In genomic region chr16:50227120-50227519, GRCh38 we compare ENCODE assay signal across 19 cellular contexts.
"Had no signal": no experiment of that assay in that cellular context is flagged by ENCODE, and none has a peak within 500 bp of the region (broad histone marks: within the 10 kb centered on the region; RNA-seq: fewer than 3 reads in every experiment).

No MANE protein-coding gene starts in this region.

- H3K27ac ChIP-seq: epithelial cell of prostate, gastroesophageal sphincter, neural progenitor cell, tibial artery, WERI-Rb-1 had no signal

- DNase-seq: activated CD4-positive, CD25-positive, alpha-beta regulatory T cell treated with anti-CD3 and anti-CD28 coated beads, Interleukin-2, amount 50 U/mL, for 72 hours; activated naive CD4-positive, alpha-beta T cell; activated naive CD8-positive, alpha-beta T cell treated with anti-CD3 and anti-CD28 coated beads, Interleukin-2, amount 10 ng/mL, durations not matched to agents 7 days and 5 days; amygdala; head of caudate nucleus; naive thymus-derived CD4-positive, alpha-beta T cell; stimulated activated CD4-positive, alpha-beta T cell treated with anti-CD3 and anti-CD28 coated beads, Interleukin-2, amount 100 ng/mL, for 48 hours; stimulated activated CD8-positive, alpha-beta memory T cell treated with anti-CD3 and anti-CD28 coated beads, Interleukin-4, amount 100 ng/mL, for 48 hours; stimulated activated naive CD4-positive, alpha-beta T cell; T-cell; tibial artery; WERI-Rb-1 had no signal

- H3K27ac Mint-ChIP-seq: activated T-helper 2 cell treated with anti-CD3 and anti-CD28 coated beads, Interferon-gamma antibody, Interleukin-2, Interleukin-4, amounts not matched to agents 10 μg/mL and 5 μg/mL and 100 μg/mL, durations not matched to agents 14 hours and 24 hours and 36 hours; neural progenitor cell; T-cell; T-helper 2 cell treated with Interferon-gamma antibody and Interleukin-4, amounts not matched to agents 5 μg/mL and 100 μg/mL, for 36 hours had no signal

- H3K9me3 ChIP-seq: gastroesophageal sphincter, tibial artery had no signal

- H3K27me3 ChIP-seq: gastroesophageal sphincter, neural progenitor cell, tibial artery had no signal

- H2AFZ ChIP-seq: neural progenitor cell had no signal

- H3K4me3 ChIP-seq: gastroesophageal sphincter, lung, neural progenitor cell, tibial artery had no signal

- H3K4me3 Mint-ChIP-seq: activated naive CD8-positive, alpha-beta T cell treated with anti-CD3 and anti-CD28 coated beads, Interleukin-2, amount 10 ng/mL, durations not matched to agents 7 days and 5 days; naive thymus-derived CD4-positive, alpha-beta T cell; neural progenitor cell; T-cell; T-helper 2 cell treated with Interferon-gamma antibody and Interleukin-4, amounts not matched to agents 5 μg/mL and 100 μg/mL, for 36 hours had no signal

- H3K4me1 ChIP-seq: gastroesophageal sphincter, neural progenitor cell, tibial artery had no signal

- H3K9me3 Mint-ChIP-seq: activated naive CD8-positive, alpha-beta T cell treated with anti-CD3 and anti-CD28 coated beads, Interleukin-2, amount 10 ng/mL, durations not matched to agents 7 days and 5 days; activated T-helper 2 cell treated with anti-CD3 and anti-CD28 coated beads, Interferon-gamma antibody, Interleukin-2, Interleukin-4, amounts not matched to agents 10 μg/mL and 5 μg/mL and 100 μg/mL, durations not matched to agents 14 hours and 24 hours and 36 hours; naive thymus-derived CD4-positive, alpha-beta T cell; neural progenitor cell; T-cell; T-helper 2 cell treated with Interferon-gamma antibody and Interleukin-4, amounts not matched to agents 5 μg/mL and 100 μg/mL, for 36 hours had no signal

- H3K9ac ChIP-seq: neural progenitor cell had no signal

- ATAC-seq: gastroesophageal sphincter; naive thymus-derived CD4-positive, alpha-beta T cell; T-cell had no signal

- H3K4me1 Mint-ChIP-seq: neural progenitor cell, T-cell had no signal

- H3K27me3 Mint-ChIP-seq: activated naive CD8-positive, alpha-beta T cell treated with anti-CD3 and anti-CD28 coated beads, Interleukin-2, amount 10 ng/mL, durations not matched to agents 7 days and 5 days; naive thymus-derived CD4-positive, alpha-beta T cell; T-cell had no signal

- H3K4me2 ChIP-seq: neural progenitor cell had no signal

- FAIRE-seq: keratinocyte had no signal
